In the genomic region with DNA sequence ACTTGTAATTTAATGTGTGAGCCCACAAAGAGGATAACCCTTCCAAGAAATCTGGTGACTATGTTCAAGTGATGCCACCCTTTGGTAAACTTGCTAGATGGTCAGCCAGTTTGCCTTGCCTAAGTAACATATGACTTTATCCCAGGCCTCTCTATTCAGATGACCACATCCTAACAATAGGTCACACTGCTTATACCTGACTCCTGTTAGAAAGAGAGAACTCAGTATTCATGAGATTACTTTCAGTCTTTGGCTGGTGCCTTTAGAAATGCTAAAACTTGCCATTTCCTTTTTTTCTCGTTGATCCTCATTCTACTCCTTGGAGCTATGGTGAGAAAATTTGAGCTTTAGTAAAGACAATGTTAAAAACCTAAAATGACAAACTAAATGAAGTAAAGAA, we compare ENCODE assay signal across 18 cellular contexts.
"Had no signal": no experiment of that assay in that cellular context is flagged by ENCODE, and none has a peak within 500 bp of the region (broad histone marks: within the 10 kb centered on the region; RNA-seq: fewer than 3 reads in every experiment).

No MANE protein-coding gene starts in this region.

- H3K4me3 ChIP-seq: body of pancreas, cardiac muscle cell, left ventricle myocardium inferior, ovary, prostate gland, right atrium auricular region, thyroid gland had no signal

- DNase-seq: activated CD4-positive, alpha-beta T cell treated with anti-CD3 and anti-CD28 coated beads, Interleukin-2, amount 10 ng/mL, durations not matched to agents 7 days and 5 days; activated CD8-positive, alpha-beta memory T cell treated with anti-CD3 and anti-CD28 coated beads, Interleukin-2, amount 10 ng/mL, durations not matched to agents 7 days and 5 days; activated gamma-delta T cell treated with Interleukin-2 at 50 U/mL for 16 hours; activated T-cell treated with anti-CD3 and anti-CD28 coated beads for 4 hours; anterior cingulate cortex; body of pancreas; erythroblast; foreskin fibroblast; left ventricle myocardium inferior; naive thymus-derived CD8-positive, alpha-beta T cell; ovary; stimulated activated CD4-positive, alpha-beta T cell treated with anti-CD3 and anti-CD28 coated beads, Interleukin-4, amount 100 ng/mL, for 24 hours; stimulated activated naive CD4-positive, alpha-beta T cell treated with Interleukin-2 at 50 U/mL for 16 hours; T1000; thyroid gland had no signal

- H3K27me3 ChIP-seq: body of pancreas, cardiac muscle cell, ovary, right atrium auricular region, thyroid gland had no signal

- H3K4me1 ChIP-seq: body of pancreas, prostate gland, thyroid gland had no signal

- H3K9me3 ChIP-seq: body of pancreas, left ventricle myocardium inferior, ovary, prostate gland, right atrium auricular region, thyroid gland had no signal

- H3K36me3 ChIP-seq: cardiac muscle cell, left ventricle myocardium inferior, ovary, prostate gland, right atrium auricular region, thyroid gland had no signal

- ATAC-seq: activated CD8-positive, alpha-beta memory T cell treated with anti-CD3 and anti-CD28 coated beads, Interleukin-2, amount 10 ng/mL, durations not matched to agents 7 days and 5 days; body of pancreas; naive thymus-derived CD8-positive, alpha-beta T cell had no signal

- H3K27ac ChIP-seq: body of pancreas, cardiac muscle cell, left ventricle myocardium inferior, ovary, prostate gland, right atrium auricular region, thyroid gland had no signal
